ENCODE assay signal across 1 cellular context in the genomic region with DNA sequence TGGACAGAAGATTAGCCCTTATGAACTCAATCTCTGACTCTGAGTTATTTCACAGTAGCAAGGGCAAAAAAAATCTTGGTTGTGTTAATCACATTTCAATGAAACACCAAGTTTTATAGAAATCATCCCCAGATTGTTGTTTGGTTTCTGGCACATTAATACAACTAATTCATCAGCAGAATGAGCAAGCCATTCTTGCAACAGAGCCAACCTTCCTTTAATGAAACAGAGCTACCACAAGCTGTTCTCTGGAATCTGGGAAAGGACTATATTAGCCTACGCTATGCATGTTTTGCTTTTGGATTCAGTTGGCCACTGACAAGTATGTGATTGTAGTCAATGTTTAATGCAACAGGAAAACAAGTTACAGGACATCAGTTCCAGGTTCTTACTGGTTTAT.
TF ChIP-seq lines count a peak whose summit lies in the region.

No MANE protein-coding gene starts in this region.

TF ChIP-seq in WTC11, 78 proteins besides CTCF, POLR2A, EP300 and RAD21 (continued from another document):
- TF ChIP-seq ZBTB21 (CRISPR knock-in tag; IDR thresholded peaks at IDR 0.05; ENCODE audit: borderline replicate concordance) (no peak), NFYB (CRISPR knock-in tag; conservative IDR thresholded peaks at IDR 0.05; ENCODE audit: low read depth) (no peak), GTF2I (CRISPR knock-in tag; conservative IDR thresholded peaks at IDR 0.05) (no peak)
- TF ChIP-seq, protein P1, sequence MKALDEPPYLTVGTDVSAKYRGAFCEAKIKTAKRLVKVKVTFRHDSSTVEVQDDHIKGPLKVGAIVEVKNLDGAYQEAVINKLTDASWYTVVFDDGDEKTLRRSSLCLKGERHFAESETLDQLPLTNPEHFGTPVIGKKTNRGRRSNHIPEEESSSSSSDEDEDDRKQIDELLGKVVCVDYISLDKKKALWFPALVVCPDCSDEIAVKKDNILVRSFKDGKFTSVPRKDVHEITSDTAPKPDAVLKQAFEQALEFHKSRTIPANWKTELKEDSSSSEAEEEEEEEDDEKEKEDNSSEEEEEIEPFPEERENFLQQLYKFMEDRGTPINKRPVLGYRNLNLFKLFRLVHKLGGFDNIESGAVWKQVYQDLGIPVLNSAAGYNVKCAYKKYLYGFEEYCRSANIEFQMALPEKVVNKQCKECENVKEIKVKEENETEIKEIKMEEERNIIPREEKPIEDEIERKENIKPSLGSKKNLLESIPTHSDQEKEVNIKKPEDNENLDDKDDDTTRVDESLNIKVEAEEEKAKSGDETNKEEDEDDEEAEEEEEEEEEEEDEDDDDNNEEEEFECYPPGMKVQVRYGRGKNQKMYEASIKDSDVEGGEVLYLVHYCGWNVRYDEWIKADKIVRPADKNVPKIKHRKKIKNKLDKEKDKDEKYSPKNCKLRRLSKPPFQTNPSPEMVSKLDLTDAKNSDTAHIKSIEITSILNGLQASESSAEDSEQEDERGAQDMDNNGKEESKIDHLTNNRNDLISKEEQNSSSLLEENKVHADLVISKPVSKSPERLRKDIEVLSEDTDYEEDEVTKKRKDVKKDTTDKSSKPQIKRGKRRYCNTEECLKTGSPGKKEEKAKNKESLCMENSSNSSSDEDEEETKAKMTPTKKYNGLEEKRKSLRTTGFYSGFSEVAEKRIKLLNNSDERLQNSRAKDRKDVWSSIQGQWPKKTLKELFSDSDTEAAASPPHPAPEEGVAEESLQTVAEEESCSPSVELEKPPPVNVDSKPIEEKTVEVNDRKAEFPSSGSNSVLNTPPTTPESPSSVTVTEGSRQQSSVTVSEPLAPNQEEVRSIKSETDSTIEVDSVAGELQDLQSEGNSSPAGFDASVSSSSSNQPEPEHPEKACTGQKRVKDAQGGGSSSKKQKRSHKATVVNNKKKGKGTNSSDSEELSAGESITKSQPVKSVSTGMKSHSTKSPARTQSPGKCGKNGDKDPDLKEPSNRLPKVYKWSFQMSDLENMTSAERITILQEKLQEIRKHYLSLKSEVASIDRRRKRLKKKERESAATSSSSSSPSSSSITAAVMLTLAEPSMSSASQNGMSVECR (CRISPR knock-in tag; IDR thresholded peaks at IDR 0.05; ENCODE audit: borderline replicate concordance), result no peak
- TF ChIP-seq, protein P2, sequence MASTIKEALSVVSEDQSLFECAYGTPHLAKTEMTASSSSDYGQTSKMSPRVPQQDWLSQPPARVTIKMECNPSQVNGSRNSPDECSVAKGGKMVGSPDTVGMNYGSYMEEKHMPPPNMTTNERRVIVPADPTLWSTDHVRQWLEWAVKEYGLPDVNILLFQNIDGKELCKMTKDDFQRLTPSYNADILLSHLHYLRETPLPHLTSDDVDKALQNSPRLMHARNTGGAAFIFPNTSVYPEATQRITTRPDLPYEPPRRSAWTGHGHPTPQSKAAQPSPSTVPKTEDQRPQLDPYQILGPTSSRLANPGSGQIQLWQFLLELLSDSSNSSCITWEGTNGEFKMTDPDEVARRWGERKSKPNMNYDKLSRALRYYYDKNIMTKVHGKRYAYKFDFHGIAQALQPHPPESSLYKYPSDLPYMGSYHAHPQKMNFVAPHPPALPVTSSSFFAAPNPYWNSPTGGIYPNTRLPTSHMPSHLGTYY (CRISPR knock-in tag; IDR thresholded peaks at IDR 0.05), result no peak
- TF ChIP-seq, protein P3, sequence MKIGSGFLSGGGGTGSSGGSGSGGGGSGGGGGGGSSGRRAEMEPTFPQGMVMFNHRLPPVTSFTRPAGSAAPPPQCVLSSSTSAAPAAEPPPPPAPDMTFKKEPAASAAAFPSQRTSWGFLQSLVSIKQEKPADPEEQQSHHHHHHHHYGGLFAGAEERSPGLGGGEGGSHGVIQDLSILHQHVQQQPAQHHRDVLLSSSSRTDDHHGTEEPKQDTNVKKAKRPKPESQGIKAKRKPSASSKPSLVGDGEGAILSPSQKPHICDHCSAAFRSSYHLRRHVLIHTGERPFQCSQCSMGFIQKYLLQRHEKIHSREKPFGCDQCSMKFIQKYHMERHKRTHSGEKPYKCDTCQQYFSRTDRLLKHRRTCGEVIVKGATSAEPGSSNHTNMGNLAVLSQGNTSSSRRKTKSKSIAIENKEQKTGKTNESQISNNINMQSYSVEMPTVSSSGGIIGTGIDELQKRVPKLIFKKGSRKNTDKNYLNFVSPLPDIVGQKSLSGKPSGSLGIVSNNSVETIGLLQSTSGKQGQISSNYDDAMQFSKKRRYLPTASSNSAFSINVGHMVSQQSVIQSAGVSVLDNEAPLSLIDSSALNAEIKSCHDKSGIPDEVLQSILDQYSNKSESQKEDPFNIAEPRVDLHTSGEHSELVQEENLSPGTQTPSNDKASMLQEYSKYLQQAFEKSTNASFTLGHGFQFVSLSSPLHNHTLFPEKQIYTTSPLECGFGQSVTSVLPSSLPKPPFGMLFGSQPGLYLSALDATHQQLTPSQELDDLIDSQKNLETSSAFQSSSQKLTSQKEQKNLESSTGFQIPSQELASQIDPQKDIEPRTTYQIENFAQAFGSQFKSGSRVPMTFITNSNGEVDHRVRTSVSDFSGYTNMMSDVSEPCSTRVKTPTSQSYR (CRISPR knock-in tag; IDR thresholded peaks at IDR 0.05), result no peak
